Comparison of ENCODE assay signal across 13 cellular contexts in genomic region chr2:28318023-28318422, GRCh38.
DNase-seq lines count a peak whose midpoint lies in the region; ATAC-seq, FAIRE-seq and TF ChIP-seq lines count a peak whose summit lies in the region.
"Had no signal": no experiment of that assay in that cellular context is flagged by ENCODE, and none has a peak within 500 bp of the region (broad histone marks: within the 10 kb centered on the region; RNA-seq: fewer than 3 reads in every experiment).

No MANE protein-coding gene starts in this region.

- H3K79me2 ChIP-seq in GM12878 (ENCODE audit: control insufficient read depth, insufficient read depth, low read length): no peaks in the 10 kb centered on the region

- no peak overlapping the region for H2AK9ac ChIP-seq in IMR-90 (replicated peaks; ENCODE audit: low read depth, low read length, poor library complexity)

- no peak overlapping the region for H4K8ac ChIP-seq in IMR-90 (ENCODE audit: low read depth in 2 of 2, low read length in 2 of 2)

- H3K23ac ChIP-seq in IMR-90 (ENCODE audit: low read depth, low read length): no peak overlapping the region

- H3K27me3 ChIP-seq in IMR-90 (ENCODE audit: control insufficient read depth, insufficient read depth, low read length) (no peaks in the 10 kb centered on the region), GM12878 (replicated peaks in 1 of 2; ENCODE audit: control insufficient read depth in 2 of 2, insufficient read depth in 2 of 2, low read length in 1 of 2) (no peaks in the 10 kb centered on the region), suprapubic skin (no peaks in the 10 kb centered on the region)

- no peak for TF ChIP-seq RAD21 in IMR-90 (IDR thresholded peaks at IDR 0.05; ENCODE audit: low read length)
- TF ChIP-seq RAD21 in GM12878 (IDR thresholded peaks at IDR 0.05; ENCODE audit: insufficient read depth, low read depth, low read length): no peak

- H3K14ac ChIP-seq in IMR-90 (replicated peaks; ENCODE audit: low read depth, low read length): no peak overlapping the region

- H3K56ac ChIP-seq in IMR-90 (ENCODE audit: extremely low read depth, insufficient read depth, low read length): no peak overlapping the region

- H2BK120ac ChIP-seq in IMR-90 (ENCODE audit: low read depth, low read length): no peak overlapping the region

- H4K20me1 ChIP-seq in IMR-90 (ENCODE audit: insufficient read depth, low read length) (no peaks in the 10 kb centered on the region), GM12878 (ENCODE audit: control insufficient read depth, insufficient read depth) (no peaks in the 10 kb centered on the region; the same call in 1 of the 2 replicates)

- H3K9me3 ChIP-seq in IMR-90 (ENCODE audit: control insufficient read depth, insufficient read depth, low read length): no peaks in the 10 kb centered on the region
- H3K9me3 ChIP-seq in GM12878 (replicated peaks; ENCODE audit: control insufficient read depth, insufficient read depth, low read length): no peaks in the 10 kb centered on the region
- H3K9me3 ChIP-seq in mucosa of descending colon: no peaks in the 10 kb centered on the region
- no peaks in the 10 kb centered on the region for H3K9me3 ChIP-seq in suprapubic skin

- H4K5ac ChIP-seq in IMR-90 (ENCODE audit: low read depth, low read length): no peak overlapping the region

- no peak for ATAC-seq in IMR-90 (ENCODE audit: low read depth)
- no peak for ATAC-seq in GM12878
- peak; percentile 36 for ATAC-seq in mucosa of descending colon
- no peak for ATAC-seq in GM21619 (IDR thresholded peaks at IDR 0.05; ENCODE audit: unreplicated experiment)

- peaks cover 9% of the 10 kb centered on the region for H3K4me1 ChIP-seq in IMR-90 (ENCODE audit: control insufficient read depth, insufficient read depth, low read length)
- no peaks in the 10 kb centered on the region for H3K4me1 ChIP-seq in GM12878 (ENCODE audit: control insufficient read depth, insufficient read depth, low read length)
- H3K4me1 ChIP-seq in mucosa of descending colon (ENCODE audit: low read depth): peaks cover 7% of the 10 kb centered on the region
- H3K4me1 ChIP-seq in suprapubic skin: peaks cover 34% of the 10 kb centered on the region

- no peak overlapping the region for H2BK5ac ChIP-seq in IMR-90 (ENCODE audit: low read depth, low read length, poor library complexity, severe bottlenecking)

- CTCF ChIA-PET in IMR-90 (lab: Yijun Ruan, JAX): interaction anchor here (0.5 to 0.7 kb wide), 3 partner anchors 39 to 158 kb away, joined by 3 to 6 read pairs (median 4); no protein-coding TSS in a partner anchor
- CTCF ChIA-PET in GM12878 (lab: Yijun Ruan, JAX): interaction anchor here (1.2 kb wide), 1 partner anchor 44 kb away, joined by 3 read pairs; no protein-coding TSS in a partner anchor

- H2BK20ac ChIP-seq in IMR-90 (ENCODE audit: low read depth, low read length): no peak overlapping the region

- no peak for FAIRE-seq in GM12878 (lab: Jason Lieb, UNC)
- FAIRE-seq: H54 had no signal

- peaks cover 2% of the 10 kb centered on the region for H3K9me1 ChIP-seq in IMR-90 (ENCODE audit: insufficient read depth, low read length)

- no peak for DNase-seq in IMR-90
- no peak for DNase-seq in GM12878 (ENCODE audit: low read depth, low spot score)
- no peak for DNase-seq in mucosa of descending colon
- no peak for DNase-seq in suprapubic skin (ENCODE audit: low spot score in 2 of 2)
- no peak for DNase-seq in NCI-H2196 (lab: John Stamatoyannopoulos, UW; ENCODE audit: unreplicated experiment)
- DNase-seq in kidney tubule cell (ENCODE audit: low spot score): no peak
- DNase-seq: NCI-H1105 treated with DMSO at 0.1 percent for 48 hours, NCI-H1694 treated with DMSO at 0.1 percent for 48 hours, NCI-H2107, NCI-H69, SHP77 treated with DMSO at 0.1 percent for 48 hours had no signal

- H3K27ac ChIP-seq in IMR-90 (ENCODE audit: insufficient read depth, low read length): no peak overlapping the region
- H3K27ac ChIP-seq in GM12878 (ENCODE audit: control insufficient read depth, insufficient read depth): no peak overlapping the region
- H3K27ac ChIP-seq in suprapubic skin: peak overlapping the region; percentile 73

- H3K36me3 ChIP-seq in IMR-90 (ENCODE audit: control insufficient read depth, insufficient read depth, low read length): no peaks in the 10 kb centered on the region
- no peaks in the 10 kb centered on the region; a peak in 1 of 4 replicates for H3K36me3 ChIP-seq in GM12878 (ENCODE audit: control insufficient read depth in 2 of 2, insufficient read depth in 2 of 2, low read length in 1 of 2)
- H3K36me3 ChIP-seq in mucosa of descending colon (ENCODE audit: low read depth): no peaks in the 10 kb centered on the region
- no peaks in the 10 kb centered on the region for H3K36me3 ChIP-seq in suprapubic skin

- H3K4me3 ChIP-seq in IMR-90 (ENCODE audit: insufficient read depth, low read depth, low read length) (no peak overlapping the region), GM12878 (no peak overlapping the region), mucosa of descending colon (no peak overlapping the region), suprapubic skin (no peak overlapping the region)

- H2AK5ac ChIP-seq in IMR-90 (ENCODE audit: low read depth, low read length): peak overlapping the region; percentile 35; the same call in 1 of the 2 replicates

- SMC1A ChIA-PET in GM12878 (lab: Charles Lee; ENCODE audit: uncharacterized antibody, unreplicated experiment): no interaction called here

- WGBS in IMR-90 (ENCODE audit: extremely low coverage in 2 of 2, insufficient read length in 1 of 2), 2 experiments: no CpG with 5 or more reads among the region's 5 CpGs
- 75% methylated on average over 5 of the region's 5 CpGs for WGBS in GM12878 (ENCODE audit: insufficient coverage, insufficient replicate concordance, low lambda C conversion rate, missing lambda C conversion rate)
- WGBS in suprapubic skin: 81% methylated on average over 5 of the region's 5 CpGs

- dilution Hi-C loops in IMR-90 (cut with HindIII; ENCODE audit: low sequenced_read_pairs, unreplicated experiment): no loop called here

- intact Hi-C loops in IMR-90 (cut with micrococcal nuclease): no loop called here
- intact Hi-C loops in GM12878 (cut with micrococcal nuclease; ENCODE audit: unreplicated experiment): no loop called here
- intact Hi-C loops in mucosa of descending colon (cut with DNase I, micrococcal nuclease): no loop called here

- no peak overlapping the region for H2BK15ac ChIP-seq in IMR-90 (ENCODE audit: low read depth, low read length)

- POLR2A ChIA-PET in IMR-90 (lab: Charles Lee; ENCODE audit: unreplicated experiment) (no interaction called here), GM12878 (lab: Charles Lee) (no interaction called here)

- RAD21 ChIA-PET in GM12878 (lab: Charles Lee; ENCODE audit: unreplicated experiment): no interaction called here

- no peak overlapping the region for H2AFZ ChIP-seq in IMR-90 (replicated peaks; ENCODE audit: low read length, poor library complexity)
- no peak overlapping the region for H2AFZ ChIP-seq in GM12878 (ENCODE audit: control insufficient read depth, low read depth, low read length)

- no peaks in the 10 kb centered on the region for H3K79me1 ChIP-seq in IMR-90 (ENCODE audit: low read depth in 1 of 2, low read length in 2 of 2)

- no peak overlapping the region for H4K91ac ChIP-seq in IMR-90 (ENCODE audit: insufficient read depth, low read depth, low read length)

- BruUV-seq in IMR-90 (replicated peaks; lab: Mats Ljungman, UMichigan) (no TSS peak), GM12878 (replicated peaks; lab: Mats Ljungman, UMichigan) (no TSS peak)

- no peak overlapping the region; the same call in 1 of the 2 replicates for H3K4ac ChIP-seq in IMR-90 (ENCODE audit: low read depth, low read length)

- H3K4me2 ChIP-seq in IMR-90 (ENCODE audit: low read depth, low read length): no peak overlapping the region
- no peak overlapping the region for H3K4me2 ChIP-seq in GM12878 (ENCODE audit: control insufficient read depth, insufficient read depth)

- TF ChIP-seq EP300 in GM12878 (IDR thresholded peaks at IDR 0.05; ENCODE audit: borderline replicate concordance in 1 of 2, control insufficient read depth in 1 of 2, low read depth in 2 of 2, low read length in 2 of 2): no peak
- TF ChIP-seq EP300 in suprapubic skin (IDR thresholded peaks at IDR 0.05): no peak

- no peak overlapping the region for H3K18ac ChIP-seq in IMR-90 (ENCODE audit: low read depth, low read length)

- TF ChIP-seq POLR2A in IMR-90 (IDR thresholded peaks at IDR 0.05; ENCODE audit: low read depth, low read length) (no peak), GM12878 (IDR thresholded peaks at IDR 0.05; ENCODE audit: low read depth, low read length) (no peak), suprapubic skin (IDR thresholded peaks at IDR 0.05) (no peak)

- in situ Hi-C loops in IMR-90 (cut with MboI; ENCODE audit: low sequenced_read_pairs): no loop called here
- in situ Hi-C loops in GM12878 (cut with MboI): no loop called here

- TF ChIP-seq CTCF in IMR-90 (conservative IDR thresholded peaks at IDR 0.05; ENCODE audit: low read depth, low read length): no peak
- TF ChIP-seq CTCF in GM12878 (IDR thresholded peaks at IDR 0.05 in 2 of 3, conservative IDR thresholded peaks at IDR 0.05 in 1 of 3; ENCODE audit: control insufficient read depth in 2 of 3, extremely low read depth in 1 of 3, insufficient read depth in 1 of 3, low read depth in 3 of 3, low read length in 3 of 3): no peak
- no peak for TF ChIP-seq CTCF in mucosa of descending colon (IDR thresholded peaks at IDR 0.05)
- TF ChIP-seq CTCF in suprapubic skin (IDR thresholded peaks at IDR 0.05): no peak

- H3K9ac ChIP-seq in IMR-90 (ENCODE audit: low read depth, low read length) (no peak overlapping the region), GM12878 (ENCODE audit: control insufficient read depth, insufficient read depth, low read length) (no peak overlapping the region)

TF ChIP-seq in IMR-90, 13 proteins besides CTCF, POLR2A, EP300 and RAD21:
- TF ChIP-seq RFX5 (IDR thresholded peaks at IDR 0.05; ENCODE audit: low read depth, low read length) (no peak), RCOR1 (IDR thresholded peaks at IDR 0.05; ENCODE audit: insufficient replicate concordance, low read length) (no peak)

TF ChIP-seq in GM12878, 131 proteins besides CTCF, POLR2A, EP300 and RAD21 (continues in another document):
- TF ChIP-seq NR2C2 (IDR thresholded peaks at IDR 0.05; ENCODE audit: borderline replicate concordance, control insufficient read depth, insufficient read length, low read depth): no peak
